In genomic region chr5:125034331-125034730, GRCh38 we compare ENCODE assay signal across 16 cellular contexts.
DNase-seq lines count a peak whose midpoint lies in the region; ATAC-seq, FAIRE-seq and TF ChIP-seq lines count a peak whose summit lies in the region.
"Had no signal": no experiment of that assay in that cellular context is flagged by ENCODE, and none has a peak within 500 bp of the region (broad histone marks: within the 10 kb centered on the region; RNA-seq: fewer than 3 reads in every experiment).

No MANE protein-coding gene starts in this region.

- H2BK15ac ChIP-seq in H1 (ENCODE audit: low read length) (no peak overlapping the region), neuronal stem cell (ENCODE audit: low read length) (no peak overlapping the region)

- H3K18ac ChIP-seq in H1 (ENCODE audit: extremely low read depth, low read length) (peak overlapping the region; percentile 55; the same call in 1 of the 2 replicates), neuronal stem cell (ENCODE audit: low read length) (peak overlapping the region; percentile 60)

- H2AFZ ChIP-seq in H1 (ENCODE audit: low read length) (no peak overlapping the region), neuronal stem cell (ENCODE audit: low read length) (no peak overlapping the region), OCI-LY7 (ENCODE audit: low read length) (no peak overlapping the region)

- H2BK5ac ChIP-seq in H1 (ENCODE audit: low read depth, low read length) = no peak overlapping the region
- H2BK5ac ChIP-seq in neuronal stem cell (ENCODE audit: low read length) = no peak overlapping the region

- H3K4ac ChIP-seq in H1 (replicated peaks; ENCODE audit: insufficient read length, low read depth, low read length) (no peak overlapping the region), neuronal stem cell (ENCODE audit: low read length) (no peak overlapping the region)

- TF ChIP-seq POLR2A in H1 (IDR thresholded peaks at IDR 0.05; ENCODE audit: control extremely low read depth in 1 of 2, low read depth in 2 of 2, low read length in 2 of 2) = no peak

- ATAC-seq in GM21526 (IDR thresholded peaks at IDR 0.05; ENCODE audit: low FRiP score, unreplicated experiment) (no peak), HG03039 (IDR thresholded peaks at IDR 0.05; ENCODE audit: unreplicated experiment) (no peak)

- no peak overlapping the region for H2AK5ac ChIP-seq in H1 (ENCODE audit: low read depth, low read length)
- H2AK5ac ChIP-seq in neuronal stem cell (ENCODE audit: low read depth, low read length) = no peak overlapping the region

- H3K9me3 ChIP-seq in H1 (ENCODE audit: insufficient read depth in 2 of 2, low read depth in 1 of 2, low read length in 1 of 2) (no peaks in the 10 kb centered on the region), neuronal stem cell (replicated peaks in 1 of 2; ENCODE audit: control insufficient read depth in 2 of 2, insufficient read depth in 1 of 2, low read depth in 1 of 2, low read length in 2 of 2) (peaks cover 0 to 6% of the 10 kb centered on the region in 2 donors), OCI-LY7 (ENCODE audit: low read length) (no peaks in the 10 kb centered on the region)

- no peak overlapping the region for H3K27ac ChIP-seq in H1 (ENCODE audit: low read depth, low read length)
- H3K27ac ChIP-seq in neuronal stem cell (replicated peaks; ENCODE audit: low read length) = no peak overlapping the region
- no peak overlapping the region for H3K27ac ChIP-seq in OCI-LY7 (ENCODE audit: low read depth, low read length, poor library complexity, severe bottlenecking)

- H3K23me2 ChIP-seq in H1 (ENCODE audit: low read depth, low read length) = no peaks in the 10 kb centered on the region

- WGBS in H1 (ENCODE audit: extremely low coverage in 1 of 2, insufficient coverage in 1 of 2, insufficient read length in 1 of 2, insufficient replicate concordance in 2 of 2, low coverage in 1 of 2, low lambda C conversion rate in 2 of 2, missing lambda C conversion rate in 1 of 2), 2 experiments = 90% methylated on average over 5 of the region's 5 CpGs; no CpG with 5 or more reads in 1 of the 2 experiments
- WGBS in neuronal stem cell (ENCODE audit: extremely low coverage in 2 of 2, insufficient read length in 2 of 2, insufficient replicate concordance in 1 of 2), 2 donors = no CpG with 5 or more reads among the region's 5 CpGs

- H3K4me3 ChIP-seq in H1 (ENCODE audit: extremely low read depth in 1 of 4, insufficient read depth in 2 of 4, low read depth in 3 of 4, low read length in 4 of 4) (no peak overlapping the region), neuronal stem cell (ENCODE audit: low read length in 2 of 2) (no peak overlapping the region), OCI-LY7 (ENCODE audit: low read depth, low read length, poor library complexity, severe bottlenecking) (no peak overlapping the region)

- POLR2A ChIA-PET in H1 (lab: Charles Lee; ENCODE audit: partially characterized antibody) (no interaction called here), OCI-LY7 (lab: Charles Lee) (interaction anchor here (1.0 to 1.7 kb wide), 5 partner anchors 13 to 435 kb away, joined by 3 to 4 read pairs (median 3); no protein-coding TSS in a partner anchor)

- H3K4me2 ChIP-seq in H1 (ENCODE audit: insufficient read depth in 1 of 2, low read depth in 2 of 2, low read length in 2 of 2) (no peak overlapping the region), neuronal stem cell (ENCODE audit: insufficient read depth, low read length, poor library complexity, severe bottlenecking) (no peak overlapping the region), OCI-LY7 (ENCODE audit: low read length) (no peak overlapping the region)

- H3K56ac ChIP-seq in H1 (replicated peaks; ENCODE audit: insufficient read length, low read depth, low read length) = no peak overlapping the region

- H3K36me3 ChIP-seq in H1 (ENCODE audit: control insufficient read depth in 2 of 4, insufficient read depth in 4 of 4, low read length in 3 of 4) (no peaks in the 10 kb centered on the region), neuronal stem cell (replicated peaks in 1 of 2; ENCODE audit: control insufficient read depth in 2 of 2, insufficient read depth in 2 of 2, low read length in 2 of 2) (no peaks in the 10 kb centered on the region), OCI-LY7 (ENCODE audit: insufficient read depth, low read length) (no peaks in the 10 kb centered on the region)

- H3K14ac ChIP-seq in H1 (ENCODE audit: insufficient read length) = no peak overlapping the region
- H3K14ac ChIP-seq in neuronal stem cell (ENCODE audit: low read length) = no peak overlapping the region

- no peak overlapping the region for H2BK20ac ChIP-seq in H1 (ENCODE audit: low read length)

- H3K23ac ChIP-seq in H1 (ENCODE audit: insufficient read length) = no peak overlapping the region
- H3K23ac ChIP-seq in neuronal stem cell (ENCODE audit: low read depth, low read length, poor library complexity) = no peak overlapping the region

- CTCF ChIA-PET in H1 (lab: Charles Lee; ENCODE audit: partially characterized antibody) (no interaction called here), OCI-LY7 (lab: Charles Lee; ENCODE audit: unreplicated experiment) (no interaction called here)

- no peak overlapping the region for H4K91ac ChIP-seq in H1 (replicated peaks; ENCODE audit: insufficient read length, low read length)
- H4K91ac ChIP-seq in neuronal stem cell (ENCODE audit: low read depth, low read length, poor library complexity) = no peak overlapping the region

- H3K4me1 ChIP-seq in H1 (replicated peaks in 1 of 4; ENCODE audit: control insufficient read depth in 3 of 4, insufficient read depth in 4 of 4, low read length in 3 of 4) = no peaks in the 10 kb centered on the region; a peak in 1 of 7 replicates
- no peaks in the 10 kb centered on the region for H3K4me1 ChIP-seq in neuronal stem cell (ENCODE audit: control insufficient read depth in 2 of 2, insufficient read depth in 1 of 2, low read depth in 1 of 2, low read length in 2 of 2)
- peaks cover 29% of the 10 kb centered on the region for H3K4me1 ChIP-seq in OCI-LY7 (ENCODE audit: insufficient read depth, low read length, poor library complexity, severe bottlenecking)

- no peak overlapping the region for H3K9ac ChIP-seq in H1 (replicated peaks in 1 of 4; ENCODE audit: extremely low read depth in 1 of 4, low read depth in 3 of 4, low read length in 3 of 4)
- no peak overlapping the region for H3K9ac ChIP-seq in neuronal stem cell (ENCODE audit: low read depth, low read length, poor library complexity)

- H4K8ac ChIP-seq in H1 (ENCODE audit: extremely low read depth, insufficient read depth, low read length) (no peak overlapping the region), neuronal stem cell (ENCODE audit: low read depth, low read length) (no peak overlapping the region)

- H3K27me3 ChIP-seq in H1 (replicated peaks in 1 of 4; ENCODE audit: control insufficient read depth in 3 of 4, extremely low read depth in 1 of 4, insufficient read depth in 3 of 4, low read length in 3 of 4) (no peaks in the 10 kb centered on the region), neuronal stem cell (ENCODE audit: control insufficient read depth in 3 of 3, insufficient read depth in 3 of 3, low read depth in 1 of 3, low read length in 3 of 3) (no peaks in the 10 kb centered on the region)

- intact Hi-C loops in OCI-LY7 (cut with micrococcal nuclease; ENCODE audit: unreplicated experiment) = no loop called here

- no peaks in the 10 kb centered on the region for H3K9me2 ChIP-seq in OCI-LY7 (ENCODE audit: insufficient read depth, low read length)

- H4K20me1 ChIP-seq in H1 (replicated peaks in 1 of 2; ENCODE audit: control insufficient read depth in 1 of 2, insufficient read depth in 2 of 2, low read length in 2 of 2) = no peaks in the 10 kb centered on the region
- H4K20me1 ChIP-seq in OCI-LY7 (ENCODE audit: insufficient read depth, low read length) = no peaks in the 10 kb centered on the region

- DNase-seq in COR-L47 (lab: John Stamatoyannopoulos, UW) = peak; percentile 30
- DNase-seq in NCI-H2196 (lab: John Stamatoyannopoulos, UW; ENCODE audit: unreplicated experiment) = peak; percentile 59
- no peak for DNase-seq in H1 (ENCODE audit: low read depth in 1 of 2, low spot score in 2 of 2)
- DNase-seq in neuronal stem cell (ENCODE audit: low spot score) = no peak
- no peak for DNase-seq in dedifferentiated amniotic fluid mesenchymal stem cell (ENCODE audit: extremely low spot score)
- no peak for DNase-seq in OCI-LY7 (ENCODE audit: low spot score)
- DNase-seq: DMS 273 treated with DMSO at 0.1 percent for 48 hours; HCEC 1CT; NCI-H187; NCI-H446; NCI-H526 treated with DMSO at 0.1 percent for 48 hours; NK-92 treated with Interleukin-12 subunit alpha and Interleukin-12 subunit beta, amount 100 ng/mL, for 24 hours; Right ventricle myocardium superior had no signal

- no peak overlapping the region for H4K5ac ChIP-seq in H1 (ENCODE audit: insufficient read length, low read depth, low read length)

- H3K79me1 ChIP-seq in H1 (ENCODE audit: low read depth, low read length) (no peaks in the 10 kb centered on the region), neuronal stem cell (ENCODE audit: low read depth, low read length) (no peaks in the 10 kb centered on the region)

- FAIRE-seq in H1 (lab: Jason Lieb, UNC) = no peak
- FAIRE-seq: G401.6 had no signal

- H2BK12ac ChIP-seq in H1 (ENCODE audit: low read depth, low read length) = no peak overlapping the region
- H2BK12ac ChIP-seq in neuronal stem cell (ENCODE audit: low read length) = no peak overlapping the region

- TF ChIP-seq EP300 in H1 (IDR thresholded peaks at IDR 0.05; ENCODE audit: borderline replicate concordance in 1 of 2, low read depth in 2 of 2, low read length in 2 of 2) = no peak

- no peak overlapping the region for H2BK120ac ChIP-seq in H1 (replicated peaks; ENCODE audit: low read depth, low read length)
- no peak overlapping the region for H2BK120ac ChIP-seq in neuronal stem cell (ENCODE audit: low read depth, low read length)

- H3K79me2 ChIP-seq in H1 (ENCODE audit: control insufficient read depth in 1 of 2, insufficient read depth in 2 of 2, low read length in 2 of 2) (no peaks in the 10 kb centered on the region), OCI-LY7 (ENCODE audit: insufficient read depth, low read depth, low read length) (no peaks in the 10 kb centered on the region)

- TF ChIP-seq CTCF in H1 (IDR thresholded peaks at IDR 0.05; ENCODE audit: control extremely low read depth in 1 of 3, insufficient read depth in 1 of 3, low read depth in 1 of 3, low read length in 3 of 3) (no peak), OCI-LY7 (conservative IDR thresholded peaks at IDR 0.05; ENCODE audit: low read length) (no peak)

- TF ChIP-seq RAD21 in H1 (IDR thresholded peaks at IDR 0.05 in 1 of 2, conservative IDR thresholded peaks at IDR 0.05 in 1 of 2; ENCODE audit: low read depth in 2 of 2, low read length in 2 of 2) = no peak

- no TSS peak for BruUV-seq in OCI-LY7 (replicated peaks; lab: Mats Ljungman, UMichigan)

TF ChIP-seq in H1, 55 proteins besides CTCF, POLR2A, EP300 and RAD21 (continues in another document):
- TF ChIP-seq MAFK (IDR thresholded peaks at IDR 0.05; ENCODE audit: low read depth, low read length) = no peak
- no peak for TF ChIP-seq SP2 (IDR thresholded peaks at IDR 0.05; ENCODE audit: low read length)
- no peak for TF ChIP-seq SAP30 (IDR thresholded peaks at IDR 0.05; ENCODE audit: insufficient read depth, insufficient replicate concordance, low read length)
- no peak for TF ChIP-seq TAF1 (IDR thresholded peaks at IDR 0.05; ENCODE audit: low read depth, low read length)
- no peak for TF ChIP-seq RXRA (IDR thresholded peaks at IDR 0.05; ENCODE audit: insufficient read depth, low read depth, low read length)
- TF ChIP-seq GTF2F1 (IDR thresholded peaks at IDR 0.05; ENCODE audit: borderline replicate concordance, low read depth, low read length) = no peak

Comparison
In these comparisons a context has a peak if more than half of its experiments do, and no peak if none do; other contexts are left out.
1. DNase-seq: peak in COR-L47 (single experiment) and NCI-H2196 (single experiment); none in H1 (0 of 2), neuronal stem cell (single experiment), dedifferentiated amniotic fluid mesenchymal stem cell (single experiment) and OCI-LY7 (single experiment).